7 cellular contexts compared by ENCODE assay signal in the genomic region with DNA sequence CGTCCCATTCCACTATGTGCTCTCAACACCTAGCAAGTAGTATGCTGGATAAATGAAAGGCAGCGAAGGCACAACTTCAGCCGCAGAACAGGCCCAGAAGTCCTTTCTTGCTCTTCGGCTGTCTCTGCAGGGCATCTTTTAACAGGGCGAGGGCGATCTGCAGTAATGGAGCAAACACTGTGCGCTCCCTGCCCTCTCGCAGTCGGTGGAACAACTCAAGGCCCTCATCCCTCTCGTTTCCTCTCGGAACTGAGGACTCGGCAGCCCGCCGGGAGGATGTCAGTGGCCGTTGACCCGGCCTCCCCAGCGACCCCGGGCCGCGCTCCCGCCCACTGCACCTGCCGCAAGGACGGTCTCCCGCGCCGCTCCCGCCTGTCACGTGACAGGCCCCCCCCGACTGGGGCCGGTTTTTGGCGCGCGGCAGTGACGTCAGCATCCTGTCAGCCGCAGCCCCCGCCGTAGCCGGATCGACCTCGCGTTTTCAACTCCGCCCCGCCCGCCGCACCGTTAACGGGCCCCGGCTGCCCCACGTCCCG. TPM values are rescaled to one million over a fixed set of nuclear protein-coding genes. Genes with fewer than 3 reads are reported as not detected.
A peak's percentile ranks its signal among the peaks of the same experiment; 100 is the strongest.
DNase-seq lines count a peak whose midpoint lies in the region; ATAC-seq, FAIRE-seq and TF ChIP-seq lines count a peak whose summit lies in the region.

No MANE protein-coding gene starts in this region.

- H3K27me3 ChIP-seq in right lobe of liver, result no peaks in the 10 kb centered on the region

- no peaks in the 10 kb centered on the region for H3K36me3 ChIP-seq in right lobe of liver

- H3K4me1 ChIP-seq in right lobe of liver, result peaks cover 0 to 27% (median 15%) of the 10 kb centered on the region in 4 donors

- peak overlapping the region; percentile 64 to 88 (median 84) for H3K4me3 ChIP-seq in right lobe of liver

- ATAC-seq in HG03159 (IDR thresholded peaks at IDR 0.05; ENCODE audit: unreplicated experiment), result peak; percentile 18
- ATAC-seq in right lobe of liver, result peak; percentile 29 to 61 (median 35)

- DNase-seq in GM12892 (ENCODE audit: insufficient read length) (peak; percentile 84), NCI-H69 (lab: John Stamatoyannopoulos, UW) (peak; percentile 96), dermis blood vessel endothelial cell (peak; percentile 92), right lobe of liver (peak; percentile 92 to 95 (median 94))
- peak; percentile 87 to 91 for DNase-seq in activated CD4-positive, alpha-beta T cell treated with anti-CD3 and anti-CD28 coated beads, Interleukin-2, amount 50 U/mL, for 4 hours
- DNase-seq in stimulated activated CD4-positive, alpha-beta T cell treated with anti-CD3 and anti-CD28 coated beads, Interleukin-4, amount 100 ng/mL, for 1 hour, result peak; percentile 94

- WGBS in right lobe of liver (ENCODE audit: insufficient coverage, low coverage, low lambda C conversion rate, missing lambda C conversion rate), result 0% methylated on average over 11 of the region's 50 CpGs

- peak; percentile 65 for TF ChIP-seq POLR2A in GM12892 (IDR thresholded peaks at IDR 0.05; ENCODE audit: low read depth, low read length)
- peak; percentile 86 for TF ChIP-seq POLR2A in right lobe of liver (IDR thresholded peaks at IDR 0.05)

- intact Hi-C loops in right lobe of liver (cut with DNase I), result loop anchor here in 1 of 2 donors (10.0 kb wide), 1 partner anchor 92 kb away; no protein-coding TSS in a partner anchor

- peak in 1 of 4 donors; percentile 8 for TF ChIP-seq CTCF in right lobe of liver (IDR thresholded peaks at IDR 0.05)

- peak; percentile 84 for FAIRE-seq in GM12892 (lab: Jason Lieb, UNC)

- no peaks in the 10 kb centered on the region for H3K9me3 ChIP-seq in right lobe of liver

- H3K27ac ChIP-seq in right lobe of liver, result peak overlapping the region; percentile 58 to 81 (median 66)

RNA-seq across cellular contexts. Expression of a gene that starts 1.1 kb away (rescaled TPM):
- polyA plus RNA-seq in GM12892 (2012; ENCODE audit: missing spikeins), result 8.0 TPM
- total RNA-seq in dermis blood vessel endothelial cell, result 8.0 and 12.8 TPM in 2 replicates
- total RNA-seq in right lobe of liver, result 1 to 10 TPM in 5 of 6 experiments, under 1 TPM in 1; 0.73 to 9.2 (median 2.6) TPM

RNA-seq across cellular contexts. Expression of a gene that starts 32.9 kb away (rescaled TPM):
- polyA plus RNA-seq in GM12892 (2012; ENCODE audit: missing spikeins), result 3.2 TPM
- 7.3 and 9.0 TPM in 2 replicates for total RNA-seq in dermis blood vessel endothelial cell
- 1 to 10 TPM; 1.4 to 6.2 (median 4.7) TPM for total RNA-seq in right lobe of liver

RNA-seq across cellular contexts. Expression of a gene that starts 33.6 kb away (rescaled TPM):
- polyA plus RNA-seq in GM12892 (2012; ENCODE audit: missing spikeins), result 8.5 TPM
- total RNA-seq in dermis blood vessel endothelial cell, result 29.2 and 31.1 TPM in 2 replicates
- total RNA-seq in right lobe of liver, result 10 to 100 TPM; 28.9 to 48.1 (median 34.3) TPM

Comparison
In these comparisons a context has a peak if more than half of its experiments do, and no peak if none do; other contexts are left out.
1. Peak in every context shown above with its lines: DNase-seq, ATAC-seq, H3K4me3 ChIP-seq and H3K27ac ChIP-seq.